ENCODE assay signal across 2 cellular contexts in the genomic region with DNA sequence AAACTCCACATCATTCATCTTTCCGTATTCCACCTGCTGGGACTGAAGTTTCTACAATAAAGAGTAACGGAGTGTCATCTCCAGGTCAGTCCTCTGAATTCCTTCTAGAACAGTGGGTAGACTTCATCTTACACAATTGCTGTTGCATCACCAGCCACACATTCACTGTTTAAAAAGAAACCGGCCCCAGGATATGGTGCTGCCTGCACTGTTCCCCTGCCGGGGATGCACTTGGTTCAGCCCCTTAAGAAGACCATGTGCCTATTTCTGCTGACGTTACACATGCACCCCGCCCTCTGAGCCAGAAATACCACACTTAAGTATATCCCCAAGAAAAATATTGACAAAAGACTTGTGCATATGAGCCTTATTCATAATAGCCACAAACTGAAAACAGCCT.
TF ChIP-seq lines count a peak whose summit lies in the region.

No MANE protein-coding gene starts in this region.

TF ChIP-seq in liver, 16 proteins besides CTCF, POLR2A, EP300 and RAD21 (continued from another document):
- TF ChIP-seq, protein P1, sequence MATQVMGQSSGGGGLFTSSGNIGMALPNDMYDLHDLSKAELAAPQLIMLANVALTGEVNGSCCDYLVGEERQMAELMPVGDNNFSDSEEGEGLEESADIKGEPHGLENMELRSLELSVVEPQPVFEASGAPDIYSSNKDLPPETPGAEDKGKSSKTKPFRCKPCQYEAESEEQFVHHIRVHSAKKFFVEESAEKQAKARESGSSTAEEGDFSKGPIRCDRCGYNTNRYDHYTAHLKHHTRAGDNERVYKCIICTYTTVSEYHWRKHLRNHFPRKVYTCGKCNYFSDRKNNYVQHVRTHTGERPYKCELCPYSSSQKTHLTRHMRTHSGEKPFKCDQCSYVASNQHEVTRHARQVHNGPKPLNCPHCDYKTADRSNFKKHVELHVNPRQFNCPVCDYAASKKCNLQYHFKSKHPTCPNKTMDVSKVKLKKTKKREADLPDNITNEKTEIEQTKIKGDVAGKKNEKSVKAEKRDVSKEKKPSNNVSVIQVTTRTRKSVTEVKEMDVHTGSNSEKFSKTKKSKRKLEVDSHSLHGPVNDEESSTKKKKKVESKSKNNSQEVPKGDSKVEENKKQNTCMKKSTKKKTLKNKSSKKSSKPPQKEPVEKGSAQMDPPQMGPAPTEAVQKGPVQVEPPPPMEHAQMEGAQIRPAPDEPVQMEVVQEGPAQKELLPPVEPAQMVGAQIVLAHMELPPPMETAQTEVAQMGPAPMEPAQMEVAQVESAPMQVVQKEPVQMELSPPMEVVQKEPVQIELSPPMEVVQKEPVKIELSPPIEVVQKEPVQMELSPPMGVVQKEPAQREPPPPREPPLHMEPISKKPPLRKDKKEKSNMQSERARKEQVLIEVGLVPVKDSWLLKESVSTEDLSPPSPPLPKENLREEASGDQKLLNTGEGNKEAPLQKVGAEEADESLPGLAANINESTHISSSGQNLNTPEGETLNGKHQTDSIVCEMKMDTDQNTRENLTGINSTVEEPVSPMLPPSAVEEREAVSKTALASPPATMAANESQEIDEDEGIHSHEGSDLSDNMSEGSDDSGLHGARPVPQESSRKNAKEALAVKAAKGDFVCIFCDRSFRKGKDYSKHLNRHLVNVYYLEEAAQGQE (IDR thresholded peaks at IDR 0.05) = no peak
- peak in 1 of 2 donors; percentile 8 for TF ChIP-seq HNF4A (conservative IDR thresholded peaks at IDR 0.05)
- peak in 1 of 2 donors; percentile 25 for TF ChIP-seq RXRA (IDR thresholded peaks at IDR 0.05)

TF ChIP-seq in HepG2, 621 proteins besides CTCF, POLR2A, EP300 and RAD21 (continued from another document):
- TF ChIP-seq, protein P2, sequence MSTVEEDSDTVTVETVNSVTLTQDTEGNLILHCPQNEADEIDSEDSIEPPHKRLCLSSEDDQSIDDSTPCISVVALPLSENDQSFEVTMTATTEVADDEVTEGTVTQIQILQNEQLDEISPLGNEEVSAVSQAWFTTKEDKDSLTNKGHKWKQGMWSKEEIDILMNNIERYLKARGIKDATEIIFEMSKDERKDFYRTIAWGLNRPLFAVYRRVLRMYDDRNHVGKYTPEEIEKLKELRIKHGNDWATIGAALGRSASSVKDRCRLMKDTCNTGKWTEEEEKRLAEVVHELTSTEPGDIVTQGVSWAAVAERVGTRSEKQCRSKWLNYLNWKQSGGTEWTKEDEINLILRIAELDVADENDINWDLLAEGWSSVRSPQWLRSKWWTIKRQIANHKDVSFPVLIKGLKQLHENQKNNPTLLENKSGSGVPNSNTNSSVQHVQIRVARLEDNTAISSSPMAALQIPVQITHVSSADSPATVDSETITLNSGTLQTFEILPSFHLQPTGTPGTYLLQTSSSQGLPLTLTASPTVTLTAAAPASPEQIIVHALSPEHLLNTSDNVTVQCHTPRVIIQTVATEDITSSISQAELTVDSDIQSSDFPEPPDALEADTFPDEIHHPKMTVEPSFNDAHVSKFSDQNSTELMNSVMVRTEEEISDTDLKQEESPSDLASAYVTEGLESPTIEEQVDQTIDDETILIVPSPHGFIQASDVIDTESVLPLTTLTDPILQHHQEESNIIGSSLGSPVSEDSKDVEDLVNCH (CRISPR knock-in tag; IDR thresholded peaks at IDR 0.05) = no peak
- TF ChIP-seq, protein P3, sequence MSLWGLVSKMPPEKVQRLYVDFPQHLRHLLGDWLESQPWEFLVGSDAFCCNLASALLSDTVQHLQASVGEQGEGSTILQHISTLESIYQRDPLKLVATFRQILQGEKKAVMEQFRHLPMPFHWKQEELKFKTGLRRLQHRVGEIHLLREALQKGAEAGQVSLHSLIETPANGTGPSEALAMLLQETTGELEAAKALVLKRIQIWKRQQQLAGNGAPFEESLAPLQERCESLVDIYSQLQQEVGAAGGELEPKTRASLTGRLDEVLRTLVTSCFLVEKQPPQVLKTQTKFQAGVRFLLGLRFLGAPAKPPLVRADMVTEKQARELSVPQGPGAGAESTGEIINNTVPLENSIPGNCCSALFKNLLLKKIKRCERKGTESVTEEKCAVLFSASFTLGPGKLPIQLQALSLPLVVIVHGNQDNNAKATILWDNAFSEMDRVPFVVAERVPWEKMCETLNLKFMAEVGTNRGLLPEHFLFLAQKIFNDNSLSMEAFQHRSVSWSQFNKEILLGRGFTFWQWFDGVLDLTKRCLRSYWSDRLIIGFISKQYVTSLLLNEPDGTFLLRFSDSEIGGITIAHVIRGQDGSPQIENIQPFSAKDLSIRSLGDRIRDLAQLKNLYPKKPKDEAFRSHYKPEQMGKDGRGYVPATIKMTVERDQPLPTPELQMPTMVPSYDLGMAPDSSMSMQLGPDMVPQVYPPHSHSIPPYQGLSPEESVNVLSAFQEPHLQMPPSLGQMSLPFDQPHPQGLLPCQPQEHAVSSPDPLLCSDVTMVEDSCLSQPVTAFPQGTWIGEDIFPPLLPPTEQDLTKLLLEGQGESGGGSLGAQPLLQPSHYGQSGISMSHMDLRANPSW (CRISPR knock-in tag; IDR thresholded peaks at IDR 0.05; ENCODE audit: borderline replicate concordance) = no peak
- TF ChIP-seq ZFYVE20 (CRISPR knock-in tag; IDR thresholded peaks at IDR 0.05; ENCODE audit: borderline replicate concordance, low read depth) (no peak), ZSCAN20 (CRISPR knock-in tag; IDR thresholded peaks at IDR 0.05; ENCODE audit: borderline replicate concordance) (no peak)
